ENCODE assay signal across 8 cellular contexts in genomic region chr17:32461853-32462617, GRCh38. TPM values are rescaled to one million over a fixed set of nuclear protein-coding genes. Genes with fewer than 3 reads are reported as not detected.
A peak's percentile ranks its signal among the peaks of the same experiment; 100 is the strongest.
DNase-seq lines count a peak whose midpoint lies in the region; TF ChIP-seq lines count a peak whose summit lies in the region.

No MANE protein-coding gene starts in this region.

- TF ChIP-seq EP300 in suprapubic skin (IDR thresholded peaks at IDR 0.05) = no peak

- peaks cover 34% of the 10 kb centered on the region for H3K36me3 ChIP-seq in effector memory CD4-positive, alpha-beta T cell (ENCODE audit: control insufficient read depth, insufficient read depth, low read length)
- H3K36me3 ChIP-seq in suprapubic skin = peaks cover 88% of the 10 kb centered on the region

- H3K9me3 ChIP-seq in effector memory CD4-positive, alpha-beta T cell (ENCODE audit: control insufficient read depth, low read length) = no peaks in the 10 kb centered on the region
- H3K9me3 ChIP-seq in suprapubic skin = no peaks in the 10 kb centered on the region

- H3K27ac ChIP-seq in effector memory CD4-positive, alpha-beta T cell (ENCODE audit: insufficient read depth, low read length, poor library complexity, severe bottlenecking) = no peak overlapping the region
- H3K27ac ChIP-seq in suprapubic skin = no peak overlapping the region

- WGBS in suprapubic skin = 54% methylated on average over 1 of the region's 1 CpG

- H3K4me3 ChIP-seq in effector memory CD4-positive, alpha-beta T cell (ENCODE audit: insufficient read depth, low read depth, low read length, poor library complexity, severe bottlenecking) = no peak overlapping the region
- no peak overlapping the region for H3K4me3 ChIP-seq in suprapubic skin

- DNase-seq in activated gamma-delta T cell treated with Interleukin-2 at 50 U/mL for 16 hours (peak; percentile 65), activated gamma-delta T cell (lab: John Stamatoyannopoulos, UW) (no peak), NCI-H510A (lab: John Stamatoyannopoulos, UW) (peak; percentile 11), mucosa of gallbladder (ENCODE audit: low spot score) (peak; percentile 46), suprapubic skin (ENCODE audit: low spot score in 2 of 2) (no peak), occipital lobe (lab: John Stamatoyannopoulos, UW) (no peak)
- DNase-seq in activated CD4-positive, alpha-beta T cell treated with anti-CD3 and anti-CD28 coated beads, Interleukin-2, amount 50 U/mL, for 1 hour = peak; percentile 71
- DNase-seq in effector memory CD4-positive, alpha-beta T cell = peak; percentile 17 to 45 (median 31)

- no peak for TF ChIP-seq POLR2A in suprapubic skin (IDR thresholded peaks at IDR 0.05)

- peak; percentile 9 to 46 for TF ChIP-seq CTCF in suprapubic skin (IDR thresholded peaks at IDR 0.05)

- H3K4me1 ChIP-seq in effector memory CD4-positive, alpha-beta T cell (ENCODE audit: control insufficient read depth, insufficient read depth, low read length, poor library complexity, severe bottlenecking) = no peaks in the 10 kb centered on the region
- H3K4me1 ChIP-seq in suprapubic skin = no peaks in the 10 kb centered on the region

- no peaks in the 10 kb centered on the region for H3K27me3 ChIP-seq in effector memory CD4-positive, alpha-beta T cell (replicated peaks; ENCODE audit: control insufficient read depth, insufficient read depth, low read length, poor library complexity, severe bottlenecking)
- no peaks in the 10 kb centered on the region for H3K27me3 ChIP-seq in suprapubic skin

RNA-seq across cellular contexts. Expression of gene PSMD11, which starts 17.7 kb away (rescaled TPM):
- total RNA-seq in mucosa of gallbladder (61.7 TPM), suprapubic skin (10 to 100 TPM; 52.3 to 59.9 (median 57.7) TPM), occipital lobe (53.2 TPM)

RNA-seq across cellular contexts. Expression of gene CDK5R1, which starts 24.8 kb away (rescaled TPM):
- 2.0 TPM for total RNA-seq in mucosa of gallbladder
- total RNA-seq in suprapubic skin = 1 to 10 TPM; 3.5 to 6.9 (median 5.5) TPM
- 255 TPM for total RNA-seq in occipital lobe

Comparison
In these comparisons a context has a peak if more than half of its experiments do, and no peak if none do; other contexts are left out.
1. DNase-seq: peak in activated gamma-delta T cell treated with Interleukin-2 at 50 U/mL for 16 hours (single experiment), NCI-H510A (single experiment), activated CD4-positive, alpha-beta T cell treated with anti-CD3 and anti-CD28 coated beads, Interleukin-2, amount 50 U/mL, for 1 hour (single experiment), effector memory CD4-positive, alpha-beta T cell (3 of 3) and mucosa of gallbladder (single experiment); none in activated gamma-delta T cell (single experiment), suprapubic skin (0 of 2) and occipital lobe (single experiment).
2. RNA of gene CDK5R1, which starts 24.8 kb away (total RNA-seq): 255 TPM in occipital lobe (single experiment); 3.5 to 6.9 TPM in suprapubic skin and 2.0 TPM in mucosa of gallbladder (single experiment); every median in the first group is over 10 times any median in the second.